ENCODE assay signal across 1 cellular context in the genomic region with DNA sequence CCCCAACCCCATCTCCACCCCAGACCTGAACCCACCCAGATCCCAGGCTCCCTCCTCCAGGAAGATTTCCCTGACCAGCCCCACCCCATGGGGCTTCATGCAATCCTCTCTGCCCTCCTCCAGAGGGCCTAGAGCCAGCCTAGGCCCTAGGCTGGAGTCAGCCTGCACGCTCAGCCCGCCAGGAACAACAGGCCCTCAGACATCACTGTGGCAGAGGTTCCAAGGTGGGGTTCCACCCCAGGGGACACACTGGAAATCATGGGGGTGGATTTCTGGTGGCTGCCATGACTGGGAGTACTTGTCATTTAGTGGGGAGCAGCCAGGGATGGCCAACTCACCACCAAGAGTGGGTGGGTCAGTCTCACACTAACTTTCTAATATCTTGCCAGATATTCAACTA.
TF ChIP-seq lines count a peak whose summit lies in the region.

No MANE protein-coding gene starts in this region.

TF ChIP-seq in HCT116, 20 proteins besides CTCF, POLR2A, EP300 and RAD21 (continued from another document):
- TF ChIP-seq, protein P1, sequence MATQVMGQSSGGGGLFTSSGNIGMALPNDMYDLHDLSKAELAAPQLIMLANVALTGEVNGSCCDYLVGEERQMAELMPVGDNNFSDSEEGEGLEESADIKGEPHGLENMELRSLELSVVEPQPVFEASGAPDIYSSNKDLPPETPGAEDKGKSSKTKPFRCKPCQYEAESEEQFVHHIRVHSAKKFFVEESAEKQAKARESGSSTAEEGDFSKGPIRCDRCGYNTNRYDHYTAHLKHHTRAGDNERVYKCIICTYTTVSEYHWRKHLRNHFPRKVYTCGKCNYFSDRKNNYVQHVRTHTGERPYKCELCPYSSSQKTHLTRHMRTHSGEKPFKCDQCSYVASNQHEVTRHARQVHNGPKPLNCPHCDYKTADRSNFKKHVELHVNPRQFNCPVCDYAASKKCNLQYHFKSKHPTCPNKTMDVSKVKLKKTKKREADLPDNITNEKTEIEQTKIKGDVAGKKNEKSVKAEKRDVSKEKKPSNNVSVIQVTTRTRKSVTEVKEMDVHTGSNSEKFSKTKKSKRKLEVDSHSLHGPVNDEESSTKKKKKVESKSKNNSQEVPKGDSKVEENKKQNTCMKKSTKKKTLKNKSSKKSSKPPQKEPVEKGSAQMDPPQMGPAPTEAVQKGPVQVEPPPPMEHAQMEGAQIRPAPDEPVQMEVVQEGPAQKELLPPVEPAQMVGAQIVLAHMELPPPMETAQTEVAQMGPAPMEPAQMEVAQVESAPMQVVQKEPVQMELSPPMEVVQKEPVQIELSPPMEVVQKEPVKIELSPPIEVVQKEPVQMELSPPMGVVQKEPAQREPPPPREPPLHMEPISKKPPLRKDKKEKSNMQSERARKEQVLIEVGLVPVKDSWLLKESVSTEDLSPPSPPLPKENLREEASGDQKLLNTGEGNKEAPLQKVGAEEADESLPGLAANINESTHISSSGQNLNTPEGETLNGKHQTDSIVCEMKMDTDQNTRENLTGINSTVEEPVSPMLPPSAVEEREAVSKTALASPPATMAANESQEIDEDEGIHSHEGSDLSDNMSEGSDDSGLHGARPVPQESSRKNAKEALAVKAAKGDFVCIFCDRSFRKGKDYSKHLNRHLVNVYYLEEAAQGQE (IDR thresholded peaks at IDR 0.05; ENCODE audit: low read depth) = no peak
TF ChIP-seq in HCT116: peak in this region for 0.
